ENCODE assay signal across 23 cellular contexts in the genomic region with DNA sequence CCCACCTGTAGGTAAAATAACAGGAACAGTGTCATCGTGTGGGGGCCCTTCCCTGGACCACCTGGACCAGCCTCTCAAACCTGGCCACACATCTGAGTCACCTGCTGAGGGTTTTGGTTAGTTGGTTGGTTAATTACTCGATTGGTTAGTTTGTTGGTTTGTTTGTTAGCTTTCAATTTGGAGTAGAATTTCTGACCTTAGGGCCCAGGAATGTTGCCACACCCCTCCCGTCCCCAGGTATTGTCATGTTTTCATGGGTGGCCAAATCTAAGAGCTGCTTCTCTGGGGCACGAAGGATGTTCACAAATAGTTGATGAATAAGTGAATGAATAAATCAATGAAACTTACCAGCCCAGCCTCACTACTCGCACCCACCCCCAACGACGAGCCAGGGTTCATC. TPM values are rescaled to one million over a fixed set of nuclear protein-coding genes. Genes with fewer than 3 reads are reported as not detected.
DNase-seq lines count a peak whose midpoint lies in the region; ATAC-seq and TF ChIP-seq lines count a peak whose summit lies in the region.
"Had no signal": no experiment of that assay in that cellular context is flagged by ENCODE, and none has a peak within 500 bp of the region (broad histone marks: within the 10 kb centered on the region; RNA-seq: fewer than 3 reads in every experiment).

No MANE protein-coding gene starts in this region.

- H3K4me1 ChIP-seq in GM23338 (ENCODE audit: insufficient read depth) (peaks cover 47% of the 10 kb centered on the region), NT2/D1 (ENCODE audit: insufficient read depth, insufficient read length) (peaks cover 36% of the 10 kb centered on the region), neuronal stem cell (ENCODE audit: control insufficient read depth in 2 of 2, insufficient read depth in 1 of 2, low read depth in 1 of 2, low read length in 2 of 2) (peaks cover 29 to 49% of the 10 kb centered on the region in 2 donors)
- H3K4me1 ChIP-seq: A549, Peyer's patch had no signal

- peak overlapping the region; percentile 82 for H2BK15ac ChIP-seq in neuronal stem cell (ENCODE audit: low read length)

- no peaks in the 10 kb centered on the region for H4K20me1 ChIP-seq in GM23338 (replicated peaks; ENCODE audit: insufficient read depth)

- H3K79me1 ChIP-seq in neuronal stem cell (ENCODE audit: low read depth, low read length) = no peaks in the 10 kb centered on the region

- H3K36me3 ChIP-seq in GM23338 (ENCODE audit: insufficient read depth) (no peaks in the 10 kb centered on the region), NT2/D1 (ENCODE audit: insufficient read depth, insufficient read length, low read length) (no peaks in the 10 kb centered on the region), neuronal stem cell (replicated peaks in 1 of 2; ENCODE audit: control insufficient read depth in 2 of 2, insufficient read depth in 2 of 2, low read length in 2 of 2) (no peaks in the 10 kb centered on the region)
- H3K36me3 ChIP-seq: Peyer's patch had no signal

- H3K27ac ChIP-seq in GM23338 (ENCODE audit: low read depth) = 0 out of 2 replicates have a peak overlapping the region, but pooled peaks have one; percentile 39
- no peak overlapping the region for H3K27ac ChIP-seq in neuronal stem cell (replicated peaks; ENCODE audit: low read length)
- H3K27ac ChIP-seq: A549, Peyer's patch, SK-N-MC had no signal

- no peak overlapping the region for H3K23ac ChIP-seq in neuronal stem cell (ENCODE audit: low read depth, low read length, poor library complexity)

- no peak for TF ChIP-seq CTCF in GM23338 (conservative IDR thresholded peaks at IDR 0.05; ENCODE audit: low read depth in 2 of 2)

- H3K9ac ChIP-seq in NT2/D1 (ENCODE audit: insufficient read length, low read depth) (peak overlapping the region; percentile 33), neuronal stem cell (ENCODE audit: low read depth, low read length, poor library complexity) (no peak overlapping the region)

- H3K27me3 ChIP-seq in GM23338 (ENCODE audit: insufficient read depth) = peaks cover 17% of the 10 kb centered on the region
- H3K27me3 ChIP-seq in NT2/D1 (ENCODE audit: insufficient read depth, insufficient read length) = peaks cover 9% of the 10 kb centered on the region
- peaks cover 0 to 53% (median 23%) of the 10 kb centered on the region in 3 experiments for H3K27me3 ChIP-seq in neuronal stem cell (ENCODE audit: control insufficient read depth in 3 of 3, insufficient read depth in 3 of 3, low read depth in 1 of 3, low read length in 3 of 3)
- H3K27me3 ChIP-seq: Peyer's patch had no signal

- H3K4me2 ChIP-seq in GM23338 = peak overlapping the region; percentile 77
- H3K4me2 ChIP-seq in neuronal stem cell (ENCODE audit: insufficient read depth, low read length, poor library complexity, severe bottlenecking) = no peak overlapping the region
- H3K4me2 ChIP-seq: A549 had no signal

- no peak overlapping the region for H3K14ac ChIP-seq in neuronal stem cell (ENCODE audit: low read length)

- no peaks in the 10 kb centered on the region for H3K9me3 Mint-ChIP-seq in GM23338
- H3K9me3 Mint-ChIP-seq in central memory CD8-positive, alpha-beta T cell = no peaks in the 10 kb centered on the region
- H3K9me3 Mint-ChIP-seq: CD14-positive monocyte; CD8-positive, alpha-beta memory T cell; T-helper 1 cell treated with Interleukin-12 subunit alpha and Interleukin-12 subunit beta and Interleukin-4 antibody, amounts not matched to agents 30 μg/mL and 1 μg/mL, for 36 hours had no signal

- H3K9me2 ChIP-seq in GM23338 (ENCODE audit: insufficient read depth) = no peaks in the 10 kb centered on the region

- DNase-seq in GM23338 (ENCODE audit: low spot score) = peak; percentile 58
- DNase-seq in NT2/D1 (ENCODE audit: low read depth, low spot score) = no peak
- DNase-seq in central memory CD8-positive, alpha-beta T cell (ENCODE audit: low spot score in 2 of 2) = no peak
- DNase-seq in neuronal stem cell (ENCODE audit: low spot score) = no peak
- DNase-seq in AG08396 (ENCODE audit: low spot score) = no peak
- DNase-seq in NCI-H345 (lab: John Stamatoyannopoulos, UW) = no peak
- DNase-seq in NCI-H2081 treated with DMSO at 0.1 percent for 48 hours (lab: John Stamatoyannopoulos, UW) = no peak
- DNase-seq: CD8-positive, alpha-beta memory T cell; DMS 273 treated with DMSO at 0.1 percent for 48 hours; DND-41; GOT3; NCI-H1048; NCI-H1694; NCI-H2227 treated with DMSO at 0.1 percent for 48 hours; SIG-M5 had no signal

- no peaks in the 10 kb centered on the region for H3F3A ChIP-seq in GM23338 (replicated peaks; ENCODE audit: low read depth)

- no peak overlapping the region for H4K8ac ChIP-seq in neuronal stem cell (ENCODE audit: low read depth, low read length)

- peak overlapping the region; percentile 80 for H2AK5ac ChIP-seq in neuronal stem cell (ENCODE audit: low read depth, low read length)

- no peak overlapping the region for H3K4me3 ChIP-seq in GM23338
- H3K4me3 ChIP-seq in NT2/D1 (ENCODE audit: insufficient read length, low read depth) = no peak overlapping the region
- H3K4me3 ChIP-seq in neuronal stem cell (ENCODE audit: low read length in 2 of 2) = no peak overlapping the region
- H3K4me3 ChIP-seq: A549, Peyer's patch, SK-N-MC had no signal

- ATAC-seq in GM23338 = no peak
- no peak for ATAC-seq in central memory CD8-positive, alpha-beta T cell (replicated peaks; ENCODE audit: extremely low read depth, poor library complexity, severe bottlenecking)
- no peak for ATAC-seq in HG02588 (IDR thresholded peaks at IDR 0.05; ENCODE audit: unreplicated experiment)
- ATAC-seq: HCT116 had no signal

- no peak overlapping the region for H3K27ac Mint-ChIP-seq in GM23338
- H3K27ac Mint-ChIP-seq in central memory CD8-positive, alpha-beta T cell (ENCODE audit: low read depth) = peak overlapping the region; percentile 51
- H3K27ac Mint-ChIP-seq: T-helper 1 cell treated with Interleukin-12 subunit alpha and Interleukin-12 subunit beta and Interleukin-4 antibody, amounts not matched to agents 30 μg/mL and 1 μg/mL, for 36 hours had no signal

- H2BK120ac ChIP-seq in neuronal stem cell (ENCODE audit: low read depth, low read length) = peak overlapping the region; percentile 83

- WGBS in neuronal stem cell (ENCODE audit: extremely low coverage in 2 of 2, insufficient read length in 2 of 2, insufficient replicate concordance in 1 of 2), 2 donors = no CpG with 5 or more reads among the region's 7 CpGs

- no peaks in the 10 kb centered on the region for H3K79me2 ChIP-seq in GM23338 (replicated peaks; ENCODE audit: insufficient read depth)

- H3K4me1 Mint-ChIP-seq in GM23338 = peaks cover 53% of the 10 kb centered on the region
- H3K4me1 Mint-ChIP-seq in central memory CD8-positive, alpha-beta T cell = no peaks in the 10 kb centered on the region
- H3K4me1 Mint-ChIP-seq: CD8-positive, alpha-beta memory T cell had no signal

- H2BK5ac ChIP-seq in neuronal stem cell (ENCODE audit: low read length) = no peak overlapping the region

- no peak overlapping the region for H3K4ac ChIP-seq in neuronal stem cell (ENCODE audit: low read length)

- peak overlapping the region; percentile 84 for H3K18ac ChIP-seq in neuronal stem cell (ENCODE audit: low read length)

- H3K9me3 ChIP-seq in NT2/D1 (ENCODE audit: insufficient read depth, low read length) (no peaks in the 10 kb centered on the region), neuronal stem cell (replicated peaks in 1 of 2; ENCODE audit: control insufficient read depth in 2 of 2, insufficient read depth in 1 of 2, low read depth in 1 of 2, low read length in 2 of 2) (no peaks in the 10 kb centered on the region)
- H3K9me3 ChIP-seq: A549, Peyer's patch had no signal

- H3K36me3 Mint-ChIP-seq in GM23338 (ENCODE audit: low read depth) = no peaks in the 10 kb centered on the region
- no peaks in the 10 kb centered on the region for H3K36me3 Mint-ChIP-seq in central memory CD8-positive, alpha-beta T cell (ENCODE audit: insufficient read depth)
- H3K36me3 Mint-ChIP-seq: CD14-positive monocyte; CD8-positive, alpha-beta memory T cell had no signal

- peaks cover 42% of the 10 kb centered on the region for H3K27me3 Mint-ChIP-seq in GM23338 (ENCODE audit: insufficient read depth, low read depth, poor library complexity)
- H3K27me3 Mint-ChIP-seq in central memory CD8-positive, alpha-beta T cell = peaks cover 41% of the 10 kb centered on the region

- no peak overlapping the region for H3K4me3 Mint-ChIP-seq in GM23338
- H3K4me3 Mint-ChIP-seq in central memory CD8-positive, alpha-beta T cell = no peak overlapping the region
- H3K4me3 Mint-ChIP-seq: CD14-positive monocyte; CD8-positive, alpha-beta memory T cell; T-helper 1 cell treated with Interleukin-12 subunit alpha and Interleukin-12 subunit beta and Interleukin-4 antibody, amounts not matched to agents 30 μg/mL and 1 μg/mL, for 36 hours had no signal

- peak overlapping the region; percentile 59 for H4K91ac ChIP-seq in neuronal stem cell (ENCODE audit: low read depth, low read length, poor library complexity)

- H2BK12ac ChIP-seq in neuronal stem cell (ENCODE audit: low read length) = no peak overlapping the region

- H2AFZ ChIP-seq in GM23338 (no peak overlapping the region), neuronal stem cell (ENCODE audit: low read length) (no peak overlapping the region)

TF ChIP-seq in GM23338, 12 proteins besides CTCF, POLR2A, EP300 and RAD21 (continues in another document):
- no peak for TF ChIP-seq ZNF114 (CRISPR knock-in tag; IDR thresholded peaks at IDR 0.05)

RNA-seq across cellular contexts. Expression of a gene that starts 21.9 kb away (rescaled TPM):
- 0.39 and 1.7 TPM in 2 replicates for total RNA-seq in GM23338 (2014; rRNA removed; shearing (Covaris generic))
- polyA plus RNA-seq in GM23338 (2016; fragmentation: Nextera tagmentation; extraction: Ambion mirVana) = 0.42 and 0.99 TPM in 2 replicates
- polyA plus RNA-seq in neuronal stem cell (2013, experiment 1 of 2) = 1.6 TPM
- polyA plus RNA-seq in neuronal stem cell (2013, experiment 2 of 2) = 2.1 TPM
- total RNA-seq: HT-29 had no signal
